26 cellular contexts compared by ENCODE assay signal in the genomic region with DNA sequence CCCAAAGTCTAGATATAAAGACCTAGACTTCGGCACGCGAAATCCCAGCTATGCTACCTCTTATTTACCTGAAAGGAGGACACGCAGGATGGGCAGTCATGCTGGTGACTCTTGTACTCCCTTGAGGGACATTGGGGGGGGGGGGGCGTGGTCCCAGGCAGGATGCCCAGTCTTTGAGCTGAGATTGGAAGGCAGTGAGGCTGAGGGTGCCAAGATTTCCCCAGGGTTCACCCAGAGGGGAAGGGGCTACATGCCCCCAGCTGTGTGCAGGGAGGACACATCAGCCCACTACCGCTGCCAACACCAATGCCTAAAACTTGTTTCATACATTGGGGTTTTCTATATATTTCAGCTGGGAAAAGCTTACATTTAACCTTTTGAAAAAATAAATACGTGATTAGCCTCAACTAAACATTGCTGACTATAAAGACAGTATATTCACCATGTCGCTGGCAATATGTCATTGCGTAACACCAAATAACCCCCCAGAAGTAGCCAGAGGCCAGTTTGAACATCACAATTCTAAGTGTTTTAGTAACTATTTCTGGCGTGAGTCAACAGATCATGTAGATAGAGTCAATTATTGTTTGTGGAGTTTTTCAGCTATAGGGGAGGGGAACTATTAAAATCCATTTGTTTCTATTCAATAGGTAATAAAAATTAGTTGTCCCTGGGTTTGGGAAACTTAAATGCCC. TPM values are rescaled to one million over a fixed set of nuclear protein-coding genes. Genes with fewer than 3 reads are reported as not detected.
A peak's percentile ranks its signal among the peaks of the same experiment; 100 is the strongest.
DNase-seq lines count a peak whose midpoint lies in the region; ATAC-seq and TF ChIP-seq lines count a peak whose summit lies in the region.
"Had no signal": no experiment of that assay in that cellular context is flagged by ENCODE, and none has a peak within 500 bp of the region (broad histone marks: within the 10 kb centered on the region; RNA-seq: fewer than 3 reads in every experiment).

No MANE protein-coding gene starts in this region.

- intact Hi-C loops in MCF 10A (cut with micrococcal nuclease) (loop anchor here (10.0 kb wide), 1 partner anchor 456 kb away; the partner anchor contains the start of gene BFSP1), breast epithelium (cut with DNase I; ENCODE audit: low total_unique reads) (no loop called here), mammary epithelial cell (cut with micrococcal nuclease) (no loop called here)

- H3K27ac Mint-ChIP-seq in MCF 10A (ENCODE audit: low read depth, unreplicated experiment) = no peak overlapping the region
- H3K27ac Mint-ChIP-seq: activated naive CD8-positive, alpha-beta T cell treated with anti-CD3 and anti-CD28 coated beads, Interleukin-2, amount 50 U/mL, for 24 hours; stimulated activated memory B cell treated with anti-CD40 and anti-IgM and Interleukin-4, amounts not matched to agents 10 μg/mL and 1 μg/mL and 100 μg/mL, for 72 hours; T-helper 2 cell treated with Interferon-gamma antibody and Interleukin-4, amounts not matched to agents 5 μg/mL and 100 μg/mL, for 36 hours had no signal

- no peaks in the 10 kb centered on the region for H3K9me3 Mint-ChIP-seq in MCF 10A (ENCODE audit: unreplicated experiment)
- H3K9me3 Mint-ChIP-seq: activated naive CD8-positive, alpha-beta T cell treated with anti-CD3 and anti-CD28 coated beads, Interleukin-2, amount 50 U/mL, for 24 hours; activated T-cell treated with anti-CD3 and anti-CD28 coated beads, Interleukin-2, amount 50 U/mL, for 4 hours; central memory CD8-positive, alpha-beta T cell; IgD-negative memory B cell; stimulated activated memory B cell treated with anti-CD40 and anti-IgM and Interleukin-4, amounts not matched to agents 10 μg/mL and 1 μg/mL and 100 μg/mL, for 72 hours; T-helper 2 cell treated with Interferon-gamma antibody and Interleukin-4, amounts not matched to agents 5 μg/mL and 100 μg/mL, for 36 hours had no signal

- no peaks in the 10 kb centered on the region for H3K27me3 Mint-ChIP-seq in MCF 10A (ENCODE audit: insufficient read depth, unreplicated experiment)
- H3K27me3 Mint-ChIP-seq: activated naive CD8-positive, alpha-beta T cell treated with anti-CD3 and anti-CD28 coated beads, Interleukin-2, amount 50 U/mL, for 24 hours; central memory CD8-positive, alpha-beta T cell; IgD-negative memory B cell; stimulated activated memory B cell treated with anti-CD40 and anti-IgM and Interleukin-4, amounts not matched to agents 10 μg/mL and 1 μg/mL and 100 μg/mL, for 72 hours had no signal

- H3K36me3 Mint-ChIP-seq in MCF 10A (ENCODE audit: insufficient read depth, unreplicated experiment) = peaks cover 55% of the 10 kb centered on the region

- no peak for DNase-seq in MCF 10A (ENCODE audit: unreplicated experiment)
- DNase-seq in breast epithelium (ENCODE audit: low spot score in 2 of 2) = no peak
- DNase-seq in M059J (ENCODE audit: low read depth) = peak; percentile 92
- DNase-seq in mammary epithelial cell = no peak
- no peak for DNase-seq in tibial nerve (ENCODE audit: low spot score in 2 of 2)
- DNase-seq: activated CD4-positive, alpha-beta T cell treated with anti-CD3 and anti-CD28 coated beads for 48 hours; activated naive CD8-positive, alpha-beta T cell treated with anti-CD3 and anti-CD28 coated beads, Interleukin-2, amount 50 U/mL, for 24 hours; activated T-cell treated with anti-CD3 and anti-CD28 coated beads, Interleukin-2, amount 50 U/mL, for 4 hours; AML-193; gastrocnemius medialis; GDM1; left colon; MG63; NCI-H2029 treated with DMSO at 0.1 percent for 48 hours; NCI-H226; NCI-H748 treated with DMSO at 0.1 percent for 48 hours; stimulated activated CD4-positive, alpha-beta T cell treated with anti-CD3 and anti-CD28 coated beads, Interleukin-4, amount 100 ng/mL, for 24 hours had no signal

- TF ChIP-seq CTCF in MCF 10A (IDR thresholded peaks at IDR 0.05; ENCODE audit: unreplicated experiment) = no peak
- no peak for TF ChIP-seq CTCF in breast epithelium (IDR thresholded peaks at IDR 0.05)
- no peak for TF ChIP-seq CTCF in mammary epithelial cell (conservative IDR thresholded peaks at IDR 0.05 in 1 of 2, IDR thresholded peaks at IDR 0.05 in 1 of 2; ENCODE audit: extremely low read depth in 1 of 2, insufficient read depth in 1 of 2, low read depth in 1 of 2, low read length in 2 of 2)
- TF ChIP-seq CTCF in gastroesophageal sphincter (IDR thresholded peaks at IDR 0.05) = no peak
- no peak for TF ChIP-seq CTCF in tibial nerve (IDR thresholded peaks at IDR 0.05)

- TF ChIP-seq EP300 in gastroesophageal sphincter (IDR thresholded peaks at IDR 0.05) (no peak), tibial nerve (IDR thresholded peaks at IDR 0.05) (no peak)

- H3K9me3 ChIP-seq in breast epithelium (no peaks in the 10 kb centered on the region), mammary epithelial cell (replicated peaks; ENCODE audit: insufficient read depth, low read length) (no peaks in the 10 kb centered on the region), gastroesophageal sphincter (no peaks in the 10 kb centered on the region), tibial nerve (no peaks in the 10 kb centered on the region)
- H3K9me3 ChIP-seq: gastrocnemius medialis, MG63 had no signal

- H3K27me3 ChIP-seq in breast epithelium (no peaks in the 10 kb centered on the region), mammary epithelial cell (ENCODE audit: insufficient read depth, low read length) (no peaks in the 10 kb centered on the region), gastroesophageal sphincter (no peaks in the 10 kb centered on the region), tibial nerve (no peaks in the 10 kb centered on the region)
- H3K27me3 ChIP-seq: gastrocnemius medialis, hepatocyte, MG63 had no signal

- 77% methylated on average over 9 of the region's 10 CpGs for WGBS in mammary epithelial cell (ENCODE audit: low coverage, missing lambda C conversion rate)
- WGBS in gastroesophageal sphincter (ENCODE audit: low coverage in 1 of 2), 2 donors = 88 to 98% methylated on average over 5 of the region's 10 CpGs
- 83 to 93% methylated on average over 9 to 10 of the region's 10 CpGs for WGBS in tibial nerve, 2 donors

- TSS peak; percentile 48 for BruUV-seq in MCF 10A (replicated peaks; lab: Mats Ljungman, UMichigan)
- BruUV-seq in mammary epithelial cell (replicated peaks; lab: Mats Ljungman, UMichigan) = TSS peak; percentile 73

- H3K4me1 ChIP-seq in breast epithelium (no peaks in the 10 kb centered on the region), mammary epithelial cell (ENCODE audit: insufficient read depth, low read length) (no peaks in the 10 kb centered on the region), gastroesophageal sphincter (no peaks in the 10 kb centered on the region), tibial nerve (no peaks in the 10 kb centered on the region)
- H3K4me1 ChIP-seq: gastrocnemius medialis had no signal

- ATAC-seq in gastroesophageal sphincter (no peak), GM18520 (IDR thresholded peaks at IDR 0.05; ENCODE audit: unreplicated experiment) (no peak), GM21786 (IDR thresholded peaks at IDR 0.05; ENCODE audit: unreplicated experiment) (no peak)
- ATAC-seq: activated naive CD8-positive, alpha-beta T cell treated with anti-CD3 and anti-CD28 coated beads, Interleukin-2, amount 50 U/mL, for 24 hours; activated T-cell treated with anti-CD3 and anti-CD28 coated beads, Interleukin-2, amount 50 U/mL, for 4 hours; gastrocnemius medialis; sciatic nerve; stimulated activated memory B cell treated with anti-CD40 and anti-IgM and Interleukin-4, amounts not matched to agents 10 μg/mL and 1 μg/mL and 100 μg/mL, for 72 hours had no signal

- H3K79me2 ChIP-seq in mammary epithelial cell (ENCODE audit: insufficient read depth, low read length) = peaks cover 7% of the 10 kb centered on the region

- no peak overlapping the region for H2AFZ ChIP-seq in mammary epithelial cell (ENCODE audit: low read depth, low read length)
- H2AFZ ChIP-seq: hepatocyte had no signal

- H3K27ac ChIP-seq in breast epithelium (no peak overlapping the region), mammary epithelial cell (ENCODE audit: insufficient read depth, low read depth, low read length) (no peak overlapping the region), gastroesophageal sphincter (no peak overlapping the region), tibial nerve (no peak overlapping the region)
- H3K27ac ChIP-seq: gastrocnemius medialis, hepatocyte had no signal

- dilution Hi-C loops in mammary epithelial cell (cut with HindIII; ENCODE audit: low sequenced_read_pairs) = no loop called here

- H3K4me3 ChIP-seq in breast epithelium (no peak overlapping the region), mammary epithelial cell (replicated peaks in 1 of 3; ENCODE audit: insufficient read depth in 1 of 3, low read depth in 2 of 3, low read length in 3 of 3) (no peak overlapping the region), gastroesophageal sphincter (no peak overlapping the region), tibial nerve (no peak overlapping the region)
- H3K4me3 ChIP-seq: gastrocnemius medialis, hepatocyte, MG63 had no signal

- TF ChIP-seq POLR2A in breast epithelium (IDR thresholded peaks at IDR 0.05) (no peak), gastroesophageal sphincter (IDR thresholded peaks at IDR 0.05) (no peak), tibial nerve (IDR thresholded peaks at IDR 0.05) (no peak)

- H4K20me1 ChIP-seq in mammary epithelial cell (ENCODE audit: insufficient read depth, low read length) = no peaks in the 10 kb centered on the region

- H3K4me1 Mint-ChIP-seq in MCF 10A (ENCODE audit: insufficient read depth, unreplicated experiment) = no peaks in the 10 kb centered on the region

- in situ Hi-C loops in mammary epithelial cell (cut with MboI; ENCODE audit: low sequenced_read_pairs in 2 of 2) = no loop called here

- H3K4me3 Mint-ChIP-seq in MCF 10A (ENCODE audit: unreplicated experiment) = no peak overlapping the region
- H3K4me3 Mint-ChIP-seq: activated naive CD8-positive, alpha-beta T cell treated with anti-CD3 and anti-CD28 coated beads, Interleukin-2, amount 50 U/mL, for 24 hours; activated T-cell treated with anti-CD3 and anti-CD28 coated beads, Interleukin-2, amount 50 U/mL, for 4 hours; central memory CD8-positive, alpha-beta T cell; IgD-negative memory B cell; stimulated activated memory B cell treated with anti-CD40 and anti-IgM and Interleukin-4, amounts not matched to agents 10 μg/mL and 1 μg/mL and 100 μg/mL, for 72 hours; T-helper 2 cell treated with Interferon-gamma antibody and Interleukin-4, amounts not matched to agents 5 μg/mL and 100 μg/mL, for 36 hours had no signal

- no peak overlapping the region for H3K4me2 ChIP-seq in mammary epithelial cell (ENCODE audit: insufficient read depth, low read depth, low read length)
- H3K4me2 ChIP-seq: hepatocyte had no signal

- CTCF ChIA-PET in MCF 10A (lab: Yijun Ruan, JAX) (interaction anchor here (0.5 to 2.7 kb wide), 11 partner anchors 17 to 1189 kb away, joined by 3 to 8 read pairs (median 3); no protein-coding TSS in a partner anchor), mammary epithelial cell (lab: Charles Lee; ENCODE audit: low non-redundant PET) (interaction anchor here (0.6 kb wide), 1 partner anchor 283 kb away, joined by 4 read pairs; no protein-coding TSS in a partner anchor)

- H3K9ac ChIP-seq in mammary epithelial cell (ENCODE audit: insufficient read depth, low read length) = no peak overlapping the region

- POLR2A ChIA-PET in MCF 10A (lab: Yijun Ruan, JAX) = interaction anchor here (0.6 to 2.6 kb wide), 6 partner anchors 11 to 576 kb away, joined by 3 to 9 read pairs (median 3); no protein-coding TSS in a partner anchor

- H3K36me3 ChIP-seq in breast epithelium (no peaks in the 10 kb centered on the region), mammary epithelial cell (ENCODE audit: insufficient read depth, low read length) (peaks cover 15% of the 10 kb centered on the region), gastroesophageal sphincter (peaks cover 0 to 26% of the 10 kb centered on the region in 2 donors), tibial nerve (peaks cover 0 to 40% (median 3%) of the 10 kb centered on the region in 3 donors)

RNA-seq across cellular contexts. Expression of gene MGME1, which starts 21.6 kb away (rescaled TPM):
- total RNA-seq in MCF 10A (2022) (18.0 and 24.0 TPM in 2 replicates), breast epithelium (10 to 100 TPM in 2 of 3 donors, 1 to 10 TPM in 1; 7.8 to 26.2 (median 18.7) TPM), mammary epithelial cell (10 to 100 TPM; 15.8 to 36.2 TPM), gastroesophageal sphincter (10 to 100 TPM in 2 of 4 donors, 1 to 10 TPM in 2; 6.3 to 13.5 (median 9.9) TPM), tibial nerve (10 to 100 TPM in 1 of 4 donors, 1 to 10 TPM in 3; 4.6 to 14.7 (median 8.7) TPM)
- 19.2 and 27.4 TPM in 2 replicates for total RNA-seq in M059J (2014; rRNA removed; shearing (Covaris generic))
- 22.4 TPM for polyA plus RNA-seq in mammary epithelial cell
- polyA minus RNA-seq in mammary epithelial cell = 12.3 TPM

RNA-seq across cellular contexts. Expression of gene SNX5, which starts 21.8 kb away (rescaled TPM):
- total RNA-seq in MCF 10A (2022) (108 and 170 TPM in 2 replicates), breast epithelium (100 to 1,000 TPM in 2 of 3 donors, 10 to 100 TPM in 1; 96.7 to 127 (median 122) TPM), mammary epithelial cell (100 to 1,000 TPM in 1 of 2 donors, 10 to 100 TPM in 1; 68.0 to 137 TPM), gastroesophageal sphincter (10 to 100 TPM; 47.5 to 90.9 (median 70.2) TPM), tibial nerve (100 to 1,000 TPM in 2 of 4 donors, 10 to 100 TPM in 2; 79.8 to 128 (median 100) TPM)
- 107 and 165 TPM in 2 replicates for total RNA-seq in M059J (2014; rRNA removed; shearing (Covaris generic))
- polyA plus RNA-seq in mammary epithelial cell = 91.8 TPM
- 93.1 TPM for polyA minus RNA-seq in mammary epithelial cell
